Comparison of ENCODE assay signal across 20 cellular contexts in the genomic region with DNA sequence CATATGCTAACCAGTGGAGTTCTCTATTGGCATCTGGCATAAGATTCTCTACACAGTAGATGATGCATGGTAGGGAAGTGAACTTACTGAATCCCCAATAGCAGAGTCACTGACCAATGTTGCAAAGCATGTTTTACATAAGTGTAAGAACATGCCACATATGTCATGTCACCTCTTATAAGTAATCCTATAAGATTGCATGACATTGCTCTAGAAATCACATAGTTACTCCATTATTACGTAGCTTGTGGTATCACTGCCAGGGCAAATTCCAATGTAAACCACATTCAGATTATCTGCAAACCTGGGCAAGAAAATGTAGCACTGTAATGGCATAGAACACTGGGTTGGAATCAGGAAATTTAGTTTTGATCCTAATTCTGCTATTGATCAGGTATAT.
A peak's percentile ranks its signal among the peaks of the same experiment; 100 is the strongest.
DNase-seq lines count a peak whose midpoint lies in the region; ATAC-seq lines count a peak whose summit lies in the region.
"Had no signal": no experiment of that assay in that cellular context is flagged by ENCODE, and none has a peak within 500 bp of the region (broad histone marks: within the 10 kb centered on the region; RNA-seq: fewer than 3 reads in every experiment).

No MANE protein-coding gene starts in this region.

- no peaks in the 10 kb centered on the region for H3K79me1 ChIP-seq in neuronal stem cell (ENCODE audit: low read depth, low read length)

- no peak overlapping the region for H4K91ac ChIP-seq in neuronal stem cell (ENCODE audit: low read depth, low read length, poor library complexity)

- H2BK5ac ChIP-seq in neuronal stem cell (ENCODE audit: low read length): no peak overlapping the region

- no peak overlapping the region for H2AFZ ChIP-seq in neuronal stem cell (ENCODE audit: low read length)

- no peak overlapping the region for H3K9ac ChIP-seq in adipocyte (ENCODE audit: low read length)
- no peak overlapping the region for H3K9ac ChIP-seq in neuronal stem cell (ENCODE audit: low read depth, low read length, poor library complexity)
- H3K9ac ChIP-seq: BLaER1 treated with 17β-estradiol and CSF1 and Interleukin-3, amounts not matched to agents 10 nM and 100 nM had no signal

- no peak overlapping the region for H2BK120ac ChIP-seq in neuronal stem cell (ENCODE audit: low read depth, low read length)

- H3K9me3 ChIP-seq in adipocyte (ENCODE audit: control insufficient read depth, low read length): no peaks in the 10 kb centered on the region
- no peaks in the 10 kb centered on the region for H3K9me3 ChIP-seq in neuronal stem cell (replicated peaks in 1 of 2; ENCODE audit: control insufficient read depth in 2 of 2, insufficient read depth in 1 of 2, low read depth in 1 of 2, low read length in 2 of 2)
- H3K9me3 ChIP-seq: BLaER1 treated with 17β-estradiol and CSF1 and Interleukin-3, amounts not matched to agents 10 nM and 100 nM had no signal

- H3K18ac ChIP-seq in neuronal stem cell (ENCODE audit: low read length): no peak overlapping the region

- ATAC-seq in GM18511 (IDR thresholded peaks at IDR 0.05; ENCODE audit: unreplicated experiment) (no peak), GM19351 (IDR thresholded peaks at IDR 0.05; ENCODE audit: unreplicated experiment) (no peak)
- ATAC-seq: CD8-positive, alpha-beta T cell; SK-N-SH treated with all-trans-retinoic acid at 6 μM for 48 hours had no signal

- H2AK5ac ChIP-seq in neuronal stem cell (ENCODE audit: low read depth, low read length): no peak overlapping the region

- H3K36me3 ChIP-seq in adipocyte (ENCODE audit: control insufficient read depth, insufficient read depth, low read length, severe bottlenecking): no peaks in the 10 kb centered on the region
- no peaks in the 10 kb centered on the region for H3K36me3 ChIP-seq in neuronal stem cell (replicated peaks in 1 of 2; ENCODE audit: control insufficient read depth in 2 of 2, insufficient read depth in 2 of 2, low read length in 2 of 2)
- H3K36me3 ChIP-seq: BLaER1 treated with 17β-estradiol and CSF1 and Interleukin-3, amounts not matched to agents 10 nM and 100 nM had no signal

- H3K27ac ChIP-seq in epithelial cell of prostate (peak overlapping the region; percentile 9), neuronal stem cell (replicated peaks; ENCODE audit: low read length) (no peak overlapping the region)
- H3K27ac ChIP-seq: BLaER1 treated with 17β-estradiol and CSF1 and Interleukin-3, amounts not matched to agents 10 nM and 100 nM had no signal

- no peak overlapping the region for H3K4ac ChIP-seq in neuronal stem cell (ENCODE audit: low read length)

- H2BK12ac ChIP-seq in neuronal stem cell (ENCODE audit: low read length): no peak overlapping the region

- no peak overlapping the region for H2BK15ac ChIP-seq in neuronal stem cell (ENCODE audit: low read length)

- WGBS in neuronal stem cell (ENCODE audit: extremely low coverage in 2 of 2, insufficient read length in 2 of 2, insufficient replicate concordance in 1 of 2), 2 donors: no CpG with 5 or more reads among the region's 1 CpG

- H3K27me3 ChIP-seq in adipocyte (replicated peaks; ENCODE audit: control insufficient read depth, insufficient read depth, low read length) (no peaks in the 10 kb centered on the region), neuronal stem cell (ENCODE audit: control insufficient read depth in 3 of 3, insufficient read depth in 3 of 3, low read depth in 1 of 3, low read length in 3 of 3) (no peaks in the 10 kb centered on the region)
- H3K27me3 ChIP-seq: BLaER1 treated with 17β-estradiol and CSF1 and Interleukin-3, amounts not matched to agents 10 nM and 100 nM had no signal

- DNase-seq in EL (peak; percentile 8), adipocyte (ENCODE audit: low read depth) (peak; percentile 27), epithelial cell of prostate (ENCODE audit: low read depth, low spot score) (no peak), neuronal stem cell (ENCODE audit: low spot score) (no peak), NCI-H774 (lab: John Stamatoyannopoulos, UW) (no peak)
- DNase-seq: CD8-positive, alpha-beta T cell; DND-41; Karpas-422; MM.1S; NCI-H1048; NCI-H1436; NCI-H187 treated with DMSO at 0.1 percent for 48 hours; NCI-H2107; NCI-H510A treated with DMSO at 0.1 percent for 48 hours; NCI-H748 treated with DMSO at 0.1 percent for 48 hours; NK-92 treated with Interleukin-12 subunit alpha and Interleukin-12 subunit beta, amount 100 ng/mL, for 24 hours had no signal

- H3K4me2 ChIP-seq in neuronal stem cell (ENCODE audit: insufficient read depth, low read length, poor library complexity, severe bottlenecking): no peak overlapping the region
- H3K4me2 ChIP-seq: BLaER1 treated with 17β-estradiol and CSF1 and Interleukin-3, amounts not matched to agents 10 nM and 100 nM had no signal

- H3K14ac ChIP-seq in neuronal stem cell (ENCODE audit: low read length): no peak overlapping the region

- H3K23ac ChIP-seq in neuronal stem cell (ENCODE audit: low read depth, low read length, poor library complexity): no peak overlapping the region

- H4K8ac ChIP-seq in neuronal stem cell (ENCODE audit: low read depth, low read length): peak overlapping the region; percentile 9

- H3K4me3 ChIP-seq in adipocyte (ENCODE audit: low read length): no peak overlapping the region
- no peak overlapping the region for H3K4me3 ChIP-seq in neuronal stem cell (ENCODE audit: low read length in 2 of 2)
- H3K4me3 ChIP-seq: BLaER1 treated with 17β-estradiol and CSF1 and Interleukin-3, amounts not matched to agents 10 nM and 100 nM had no signal

- H3K4me1 ChIP-seq in adipocyte (ENCODE audit: control insufficient read depth, insufficient read depth, low read length) (no peaks in the 10 kb centered on the region), neuronal stem cell (ENCODE audit: control insufficient read depth in 2 of 2, insufficient read depth in 1 of 2, low read depth in 1 of 2, low read length in 2 of 2) (peaks cover 2 to 9% of the 10 kb centered on the region in 2 donors)
- H3K4me1 ChIP-seq: BLaER1 treated with 17β-estradiol and CSF1 and Interleukin-3, amounts not matched to agents 10 nM and 100 nM had no signal

Comparison
In these comparisons a context has a peak if more than half of its experiments do, and no peak if none do; other contexts are left out.
1. DNase-seq: peak in EL (single experiment) and adipocyte (single experiment); none in epithelial cell of prostate (single experiment), neuronal stem cell (single experiment) and NCI-H774 (single experiment).